In the genomic region with DNA sequence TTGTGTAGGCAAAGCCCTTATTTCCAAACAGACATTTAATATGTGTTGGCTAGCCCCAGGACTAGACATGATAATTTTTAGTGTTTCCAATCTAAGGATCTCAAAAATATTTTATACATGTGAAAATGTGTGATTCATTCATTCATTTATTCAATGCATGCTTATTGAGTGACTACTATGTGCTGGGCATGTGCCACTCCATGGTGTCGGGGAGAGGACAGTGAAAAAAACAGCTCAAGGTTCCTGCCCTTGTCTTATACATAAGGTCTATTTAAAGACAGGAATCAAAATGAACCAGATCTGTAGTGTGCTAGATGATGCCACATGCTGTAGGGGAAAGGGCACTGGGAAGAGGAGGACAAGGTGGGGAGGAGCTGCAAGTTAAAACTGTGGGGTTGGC, we compare ENCODE assay signal across 1 cellular context.
TF ChIP-seq lines count a peak whose summit lies in the region.

No MANE protein-coding gene starts in this region.

TF ChIP-seq in IMR-90, 13 proteins besides CTCF, POLR2A, EP300 and RAD21:
- TF ChIP-seq CEBPB (IDR thresholded peaks at IDR 0.05; ENCODE audit: low read depth, low read length) (no peak), MXI1 (IDR thresholded peaks at IDR 0.05; ENCODE audit: borderline replicate concordance, low read depth, low read length) (no peak), BHLHE40 (IDR thresholded peaks at IDR 0.05; ENCODE audit: low read depth, low read length) (peak; percentile 66; the same call in 1 of the 2 replicates), MAZ (IDR thresholded peaks at IDR 0.05; ENCODE audit: borderline replicate concordance, low read depth, low read length) (no peak), MAFK (IDR thresholded peaks at IDR 0.05; ENCODE audit: low read depth, low read length) (no peak)
TF ChIP-seq in IMR-90: peak in this region for 1.
